Comparison of ENCODE assay signal across 17 cellular contexts in the genomic region with DNA sequence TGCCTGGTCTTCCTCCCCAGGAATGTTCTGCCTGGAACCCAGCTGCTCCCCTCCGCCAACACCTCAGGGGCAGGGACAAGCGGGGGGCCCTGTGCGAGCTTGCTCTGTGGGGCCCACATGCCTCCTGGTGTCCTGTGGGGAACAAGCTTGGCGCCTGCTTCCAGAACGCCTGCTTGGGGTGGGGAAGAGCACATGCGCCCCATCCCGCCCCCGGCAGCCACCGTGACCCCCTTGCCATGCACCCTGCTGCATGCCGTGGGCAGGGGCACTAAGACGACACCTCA. TPM values are rescaled to one million over a fixed set of nuclear protein-coding genes. Genes with fewer than 3 reads are reported as not detected.
A peak's percentile ranks its signal among the peaks of the same experiment; 100 is the strongest.
DNase-seq lines count a peak whose midpoint lies in the region; ATAC-seq, FAIRE-seq and TF ChIP-seq lines count a peak whose summit lies in the region.
"Had no signal": no experiment of that assay in that cellular context is flagged by ENCODE, and none has a peak within 500 bp of the region (broad histone marks: within the 10 kb centered on the region; RNA-seq: fewer than 3 reads in every experiment).

No MANE protein-coding gene starts in this region.

- peaks cover 5 to 64% of the 10 kb centered on the region in 2 experiments; a peak in 4 of 5 replicates for H3K27me3 ChIP-seq in HepG2 (ENCODE audit: control insufficient read depth in 1 of 2, insufficient read depth in 2 of 2, low read length in 2 of 2)
- H3K27me3 ChIP-seq in right lobe of liver, result no peaks in the 10 kb centered on the region
- no peaks in the 10 kb centered on the region for H3K27me3 ChIP-seq in breast epithelium
- H3K27me3 ChIP-seq in hepatocyte, result no peaks in the 10 kb centered on the region
- H3K27me3 ChIP-seq in vagina, result no peaks in the 10 kb centered on the region
- H3K27me3 ChIP-seq in spleen (replicated peaks in 1 of 7), result peaks cover 0 to 5% (median 0%) of the 10 kb centered on the region in 7 donors
- H3K27me3 ChIP-seq: BLaER1 had no signal

- TF ChIP-seq POLR2A in HepG2 (IDR thresholded peaks at IDR 0.05; ENCODE audit: insufficient read depth in 1 of 2, low read depth in 2 of 2, low read length in 2 of 2) (no peak), right lobe of liver (IDR thresholded peaks at IDR 0.05) (no peak), breast epithelium (IDR thresholded peaks at IDR 0.05) (no peak), vagina (IDR thresholded peaks at IDR 0.05) (no peak), spleen (IDR thresholded peaks at IDR 0.05) (no peak)

- no peak for TF ChIP-seq CTCF in HepG2 (CRISPR knock-in tag; IDR thresholded peaks at IDR 0.05)
- TF ChIP-seq CTCF in right lobe of liver (IDR thresholded peaks at IDR 0.05), result no peak
- no peak for TF ChIP-seq CTCF in breast epithelium (IDR thresholded peaks at IDR 0.05)
- TF ChIP-seq CTCF in hepatocyte (IDR thresholded peaks at IDR 0.05; ENCODE audit: poor library complexity), result no peak
- no peak for TF ChIP-seq CTCF in vagina (IDR thresholded peaks at IDR 0.05)
- no peak for TF ChIP-seq CTCF in spleen (IDR thresholded peaks at IDR 0.05 in 8 of 11, conservative IDR thresholded peaks at IDR 0.05 in 3 of 11)

- POLR2A ChIA-PET in HepG2 (lab: Yijun Ruan, JAX), result no interaction called here

- H3K4me3 ChIP-seq in HepG2 (replicated peaks in 1 of 3; ENCODE audit: insufficient read depth in 1 of 3, low read depth in 2 of 3, low read length in 3 of 3), result no peak overlapping the region
- no peak overlapping the region for H3K4me3 ChIP-seq in right lobe of liver
- H3K4me3 ChIP-seq in breast epithelium, result peak overlapping the region in 1 of 3 donors; percentile 39
- no peak overlapping the region for H3K4me3 ChIP-seq in hepatocyte
- no peak overlapping the region for H3K4me3 ChIP-seq in vagina
- no peak overlapping the region for H3K4me3 ChIP-seq in spleen
- H3K4me3 ChIP-seq: BLaER1, GM23248 had no signal

- no peaks in the 10 kb centered on the region for H3K9me2 ChIP-seq in hepatocyte (replicated peaks; ENCODE audit: insufficient read depth)

- no peak overlapping the region for H3K4me2 ChIP-seq in HepG2 (ENCODE audit: low read depth, low read length)
- H3K4me2 ChIP-seq in hepatocyte, result peak overlapping the region; percentile 59
- H3K4me2 ChIP-seq: BLaER1 had no signal

- FAIRE-seq in HepG2 (lab: Jason Lieb, UNC), result no peak

- TF ChIP-seq RAD21 in HepG2 (CRISPR knock-in tag; IDR thresholded peaks at IDR 0.05), result no peak

- in situ Hi-C loops in HepG2 (cut with HindIII; ENCODE audit: extremely low pct_ligation_motif_present, low pct_unique_long_range_greater_than_20kb), result no loop called here

- WGBS in HepG2 (ENCODE audit: low lambda C conversion rate), result 34% methylated on average over 2 of the region's 11 CpGs
- 80% methylated on average over 1 of the region's 11 CpGs for WGBS in right lobe of liver (ENCODE audit: insufficient coverage, low coverage, low lambda C conversion rate, missing lambda C conversion rate)
- WGBS in hepatocyte (ENCODE audit: low lambda C conversion rate, missing lambda C conversion rate), result 97% methylated on average over 3 of the region's 11 CpGs
- WGBS in spleen, 5 donors, result 89 to 95% (median 91%) methylated on average over 8 to 11 of the region's 11 CpGs

- H3K4me1 ChIP-seq in HepG2 (ENCODE audit: insufficient read depth, low read length) (no peaks in the 10 kb centered on the region), right lobe of liver (no peaks in the 10 kb centered on the region), breast epithelium (no peaks in the 10 kb centered on the region), hepatocyte (ENCODE audit: insufficient read depth) (peaks cover 15% of the 10 kb centered on the region), vagina (peaks cover 24% of the 10 kb centered on the region), spleen (peaks cover 0 to 3% (median 0%) of the 10 kb centered on the region in 6 donors)
- H3K4me1 ChIP-seq: BLaER1 had no signal

- H3K79me2 ChIP-seq in HepG2 (ENCODE audit: insufficient read depth, low read length), result no peaks in the 10 kb centered on the region
- H3K79me2 ChIP-seq in hepatocyte, result no peaks in the 10 kb centered on the region

- H2AFZ ChIP-seq in HepG2 (ENCODE audit: low read length) (no peak overlapping the region), hepatocyte (no peak overlapping the region)
- H2AFZ ChIP-seq: GM23248 had no signal

- H3K9me3 ChIP-seq in HepG2 (ENCODE audit: low read length) (no peaks in the 10 kb centered on the region), right lobe of liver (no peaks in the 10 kb centered on the region), breast epithelium (no peaks in the 10 kb centered on the region), hepatocyte (ENCODE audit: low read depth) (no peaks in the 10 kb centered on the region), vagina (no peaks in the 10 kb centered on the region), spleen (peaks cover 0 to 11% (median 0%) of the 10 kb centered on the region in 8 donors)

- DNase-seq in HepG2 (ENCODE audit: low spot score) (no peak), right lobe of liver (no peak), breast epithelium (ENCODE audit: low spot score in 2 of 2) (peak in 1 of 2 donors; percentile 68), hepatocyte (ENCODE audit: low spot score) (no peak), vagina (ENCODE audit: extremely low spot score in 2 of 2) (no peak), spleen (no peak)
- DNase-seq: AML-193; CD4-positive, CD25-positive, alpha-beta regulatory T cell; DMS53; GF-D8; H7 had no signal

- peaks cover 10% of the 10 kb centered on the region; the same call in 1 of the 2 replicates for H4K20me1 ChIP-seq in HepG2 (ENCODE audit: insufficient read depth, low read length)
- no peaks in the 10 kb centered on the region for H4K20me1 ChIP-seq in hepatocyte (ENCODE audit: insufficient read depth, poor library complexity, severe bottlenecking)

- ATAC-seq in HepG2, result no peak
- ATAC-seq in right lobe of liver, result no peak
- ATAC-seq in GM18511 (IDR thresholded peaks at IDR 0.05; ENCODE audit: unreplicated experiment), result no peak
- ATAC-seq in GM21360 (IDR thresholded peaks at IDR 0.05; ENCODE audit: unreplicated experiment), result no peak

- no peak overlapping the region for H3K9ac ChIP-seq in HepG2 (ENCODE audit: insufficient read depth, low read depth, low read length)
- H3K9ac ChIP-seq: BLaER1, GM23248 had no signal

- TF ChIP-seq EP300 in HepG2 (IDR thresholded peaks at IDR 0.05; ENCODE audit: low read depth in 2 of 2, low read length in 2 of 2) (no peak), HepG2 (CRISPR knock-in tag; IDR thresholded peaks at IDR 0.05; ENCODE audit: borderline replicate concordance) (no peak)

- H3K27ac ChIP-seq in HepG2 (ENCODE audit: extremely low read length, insufficient read depth, low read length) (no peak overlapping the region), right lobe of liver (no peak overlapping the region), breast epithelium (peak overlapping the region; percentile 26 to 58), hepatocyte (no peak overlapping the region), vagina (peak overlapping the region; percentile 66), spleen (no peak overlapping the region)
- H3K27ac ChIP-seq: 22Rv1, BLaER1, GM23248, HL-60 had no signal

- no TSS peak for BruUV-seq in HepG2 (replicated peaks; lab: Mats Ljungman, UMichigan)

- H3K36me3 ChIP-seq in HepG2 (replicated peaks in 1 of 2; ENCODE audit: control insufficient read depth in 1 of 2, insufficient read depth in 2 of 2, low read length in 2 of 2), result no peaks in the 10 kb centered on the region
- H3K36me3 ChIP-seq in right lobe of liver, result no peaks in the 10 kb centered on the region
- no peaks in the 10 kb centered on the region for H3K36me3 ChIP-seq in breast epithelium
- no peaks in the 10 kb centered on the region for H3K36me3 ChIP-seq in hepatocyte (replicated peaks; ENCODE audit: insufficient read depth, low read depth)
- no peaks in the 10 kb centered on the region for H3K36me3 ChIP-seq in vagina
- no peaks in the 10 kb centered on the region for H3K36me3 ChIP-seq in spleen

- intact Hi-C loops in HepG2 (cut with micrococcal nuclease; ENCODE audit: unreplicated experiment), result no loop called here
- intact Hi-C loops in right lobe of liver (cut with DNase I), result no loop called here
- intact Hi-C loops in breast epithelium (cut with DNase I; ENCODE audit: low total_unique reads), result no loop called here
- intact Hi-C loops in vagina (cut with DNase I), result no loop called here
- intact Hi-C loops in spleen (cut with DNase I; ENCODE audit: low total_unique reads), result no loop called here

- CTCF ChIA-PET in HepG2 (lab: Yijun Ruan, JAX; ENCODE audit: low intra/inter-chr PET ratio, low total read pairs), result no interaction called here

TF ChIP-seq in HepG2, 621 proteins besides CTCF, POLR2A, EP300 and RAD21 (continues in another document):
- peak; percentile 46 for TF ChIP-seq AGO2 (optimal IDR thresholded peaks at IDR 0.05; ENCODE audit: low read depth, low read length)

RNA-seq across cellular contexts. Expression of gene MEGF6, which starts 57.4 kb away (rescaled TPM):
- 0.76 and 1.9 TPM in 2 replicates for total RNA-seq in HepG2 (2016; rRNA removed; fragmentation: Illumina TruSeq; extraction: Trizol)
- total RNA-seq in HepG2 (2016; cell fraction: cytosol; rRNA removed; fragmentation: Illumina TruSeq; extraction: Trizol; ENCODE audit: low read depth), result 0.18 and 0.61 TPM in 2 replicates
- total RNA-seq in HepG2 (2016; cell fraction: insoluble cytoplasmic fraction; rRNA removed; fragmentation: Illumina TruSeq; extraction: Trizol), result 0.70 and 2.7 TPM in 2 replicates
- 0.52 and 0.96 TPM in 2 replicates for total RNA-seq in HepG2 (2016; cell fraction: membrane; rRNA removed; fragmentation: Illumina TruSeq; extraction: Trizol)
- 2.7 and 3.4 TPM in 2 replicates for total RNA-seq in HepG2 (2016; cell fraction: nucleus; rRNA removed; fragmentation: Illumina TruSeq; extraction: Trizol)
- 1.9 and 3.5 TPM in 2 replicates for polyA plus RNA-seq in HepG2 (2011; rRNA removed)
- polyA plus RNA-seq in HepG2 (2011; cell fraction: cytosol; rRNA removed), result 0.90 and 1.8 TPM in 2 replicates
- polyA plus RNA-seq in HepG2 (2011; cell fraction: nucleus; rRNA removed), result 68.1 and 94.7 TPM in 2 replicates
- 3.6 and 4.8 TPM in 2 replicates for polyA plus RNA-seq in HepG2 (2012)
- 0.09 and 0.19 TPM in 2 replicates for polyA plus RNA-seq in HepG2 (2016; cell fraction: cytosol; fragmentation: Illumina TruSeq; extraction: Trizol; ENCODE audit: low read depth)
- 0.80 and 1.3 TPM in 2 replicates for polyA plus RNA-seq in HepG2 (2016; cell fraction: insoluble cytoplasmic fraction; fragmentation: Illumina TruSeq; extraction: Trizol; ENCODE audit: low read depth)
- 0.19 and 0.34 TPM in 2 replicates for polyA plus RNA-seq in HepG2 (2016; cell fraction: membrane; fragmentation: Illumina TruSeq; extraction: Trizol; ENCODE audit: low read depth)
- 8.1 and 10.4 TPM in 2 replicates for polyA plus RNA-seq in HepG2 (2016; cell fraction: nucleus; fragmentation: Illumina TruSeq; extraction: Trizol; ENCODE audit: insufficient read depth, low read depth)
- polyA minus RNA-seq in HepG2 (2011; rRNA and poly(A)+ RNA removed; ENCODE audit: low replicate concordance), result 3.5 and 4.6 TPM in 2 replicates
- polyA minus RNA-seq in HepG2 (2011; cell fraction: cytosol; rRNA and poly(A)+ RNA removed), result 1.7 and 2.4 TPM in 2 replicates
- 5.6 and 10.6 TPM in 2 replicates for polyA minus RNA-seq in HepG2 (2011; cell fraction: nucleus; rRNA and poly(A)+ RNA removed)
- 1 to 10 TPM; 2.2 to 9.6 (median 4.4) TPM for total RNA-seq in right lobe of liver
- total RNA-seq in breast epithelium, result 10 to 100 TPM; 19.3 to 32.1 (median 24.2) TPM
- total RNA-seq in hepatocyte, result 9.6 and 11.6 TPM in 2 replicates
- polyA plus RNA-seq in hepatocyte, result 21.9 and 23.5 TPM in 2 replicates
- total RNA-seq in vagina, result 37.6 TPM
- 10 to 100 TPM in 6 of 7 donors, 1 to 10 TPM in 1; 8.7 to 39.5 (median 27.1) TPM for total RNA-seq in spleen
- 10 to 100 TPM in 2 of 3 donors, 1 to 10 TPM in 1; 8.8 to 16.5 (median 10.0) TPM for polyA plus RNA-seq in spleen

Comparison
In these comparisons a context has a peak if more than half of its experiments do, and no peak if none do; other contexts are left out.
1. H3K27ac ChIP-seq: peak in breast epithelium (2 of 2) and vagina (single experiment); none in HepG2 (single experiment), right lobe of liver (0 of 3), hepatocyte (single experiment) and spleen (0 of 8).